Comparison of ENCODE assay signal across 2 cellular contexts in the genomic region with DNA sequence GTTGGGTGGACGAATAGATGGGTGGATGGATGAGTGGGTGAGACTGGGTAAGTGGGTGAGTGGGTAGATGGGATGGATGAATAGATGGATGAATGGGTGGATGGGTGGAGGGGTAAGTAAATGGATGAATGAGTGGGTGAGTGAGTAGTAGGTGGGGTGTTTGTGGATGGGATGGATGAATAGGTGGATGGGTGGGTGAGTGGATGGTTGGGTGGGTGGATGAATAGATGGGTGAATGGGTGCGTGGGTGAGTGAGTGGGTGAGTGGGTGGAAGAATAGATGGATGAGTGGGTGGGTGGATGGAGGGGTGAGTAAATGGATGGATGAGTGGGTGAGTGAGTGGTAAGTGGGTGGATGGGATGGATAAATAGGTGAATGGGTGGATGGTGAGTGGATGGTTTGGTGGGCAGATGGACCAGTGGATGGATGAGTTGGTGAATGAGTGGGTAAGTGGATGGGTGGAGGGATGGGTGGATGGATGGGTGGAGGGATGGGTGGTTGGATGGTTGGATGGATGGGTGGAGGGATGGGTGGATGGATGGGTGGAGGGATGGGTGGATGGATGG.
TF ChIP-seq lines count a peak whose summit lies in the region.

No MANE protein-coding gene starts in this region.

TF ChIP-seq in HEK293, 187 proteins besides CTCF, POLR2A, EP300 and RAD21:
- TF ChIP-seq ZNF366 (tag by site-specific recombination; conservative IDR thresholded peaks at IDR 0.05) (peak; percentile 52), ZFHX2 (tag by site-specific recombination; conservative IDR thresholded peaks at IDR 0.05) (peak; percentile 90), ZNF416 (tag by site-specific recombination; IDR thresholded peaks at IDR 0.05) (no peak), ZNF223 (tag by site-specific recombination; IDR thresholded peaks at IDR 0.05) (no peak), ZNF48 (tag by site-specific recombination; IDR thresholded peaks at IDR 0.05) (no peak), ZBTB1 (tag by site-specific recombination; IDR thresholded peaks at IDR 0.05) (no peak), ZNF146 (tag by site-specific recombination; IDR thresholded peaks at IDR 0.05) (no peak), ATF2 (tag by site-specific recombination; IDR thresholded peaks at IDR 0.05; ENCODE audit: low read depth) (no peak), EGR2 (tag by site-specific recombination; IDR thresholded peaks at IDR 0.05; ENCODE audit: low read depth) (peak; percentile 93), ZNF837 (tag by site-specific recombination; IDR thresholded peaks at IDR 0.05) (no peak), ZBTB48 (tag by site-specific recombination; IDR thresholded peaks at IDR 0.05) (no peak), PBX3 (CRISPR knock-in tag; IDR thresholded peaks at IDR 0.05) (no peak), KLF1 (tag by site-specific recombination; IDR thresholded peaks at IDR 0.05) (peak; percentile 90), ZNF324 (tag by site-specific recombination; IDR thresholded peaks at IDR 0.05) (no peak), ZBTB17 (tag by site-specific recombination; IDR thresholded peaks at IDR 0.05) (peak; percentile 42; the same call in 1 of the 2 replicates), ZNF354C (tag by site-specific recombination; IDR thresholded peaks at IDR 0.05; ENCODE audit: borderline replicate concordance, low read depth) (no peak), GLIS2 (tag by site-specific recombination; IDR thresholded peaks at IDR 0.05) (no peak), KLF10 (tag by site-specific recombination; IDR thresholded peaks at IDR 0.05) (no peak)
- TF ChIP-seq, protein P1, sequence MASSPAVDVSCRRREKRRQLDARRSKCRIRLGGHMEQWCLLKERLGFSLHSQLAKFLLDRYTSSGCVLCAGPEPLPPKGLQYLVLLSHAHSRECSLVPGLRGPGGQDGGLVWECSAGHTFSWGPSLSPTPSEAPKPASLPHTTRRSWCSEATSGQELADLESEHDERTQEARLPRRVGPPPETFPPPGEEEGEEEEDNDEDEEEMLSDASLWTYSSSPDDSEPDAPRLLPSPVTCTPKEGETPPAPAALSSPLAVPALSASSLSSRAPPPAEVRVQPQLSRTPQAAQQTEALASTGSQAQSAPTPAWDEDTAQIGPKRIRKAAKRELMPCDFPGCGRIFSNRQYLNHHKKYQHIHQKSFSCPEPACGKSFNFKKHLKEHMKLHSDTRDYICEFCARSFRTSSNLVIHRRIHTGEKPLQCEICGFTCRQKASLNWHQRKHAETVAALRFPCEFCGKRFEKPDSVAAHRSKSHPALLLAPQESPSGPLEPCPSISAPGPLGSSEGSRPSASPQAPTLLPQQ (tag by site-specific recombination; IDR thresholded peaks at IDR 0.05) = no peak

TF ChIP-seq in H1, 55 proteins besides CTCF, POLR2A, EP300 and RAD21:
- TF ChIP-seq GTF2F1 (IDR thresholded peaks at IDR 0.05; ENCODE audit: borderline replicate concordance, low read depth, low read length) = no peak
- no peak for TF ChIP-seq ZNF274 (IDR thresholded peaks at IDR 0.05; ENCODE audit: borderline replicate concordance, extremely low read depth, low read length)
- TF ChIP-seq TEAD4 (IDR thresholded peaks at IDR 0.05; ENCODE audit: low read depth, low read length) = no peak
- no peak for TF ChIP-seq BACH1 (IDR thresholded peaks at IDR 0.05; ENCODE audit: low read length)
- no peak for TF ChIP-seq EGR1 (IDR thresholded peaks at IDR 0.05; ENCODE audit: borderline replicate concordance, low read depth, low read length)
- no peak for TF ChIP-seq RXRA (IDR thresholded peaks at IDR 0.05; ENCODE audit: insufficient read depth, low read depth, low read length)
- TF ChIP-seq TCF12 (IDR thresholded peaks at IDR 0.05; ENCODE audit: low read depth, low read length) = no peak
- TF ChIP-seq CTBP2 (IDR thresholded peaks at IDR 0.05; ENCODE audit: borderline replicate concordance, insufficient read depth, insufficient read length, low read length) = no peak
- TF ChIP-seq YY1 (IDR thresholded peaks at IDR 0.05; ENCODE audit: low read depth, low read length) = no peak
- no peak for TF ChIP-seq TAF1 (IDR thresholded peaks at IDR 0.05; ENCODE audit: low read depth, low read length)
- TF ChIP-seq BCL11A (IDR thresholded peaks at IDR 0.05; ENCODE audit: low read depth in 2 of 2, low read length in 2 of 2) = no peak
- TF ChIP-seq KDM4A (IDR thresholded peaks at IDR 0.05; ENCODE audit: low read depth, low read length, severe bottlenecking) = no peak
- TF ChIP-seq KDM5A (IDR thresholded peaks at IDR 0.05; ENCODE audit: low read length) = no peak
- no peak for TF ChIP-seq CHD2 (IDR thresholded peaks at IDR 0.05; ENCODE audit: low read length)
- no peak for TF ChIP-seq TBP (IDR thresholded peaks at IDR 0.05; ENCODE audit: low read depth, low read length)
- no peak for TF ChIP-seq CREB1 (IDR thresholded peaks at IDR 0.05)
- TF ChIP-seq POU5F1 (IDR thresholded peaks at IDR 0.05; ENCODE audit: low read depth, low read length) = no peak
- no peak for TF ChIP-seq SP1 (IDR thresholded peaks at IDR 0.05; ENCODE audit: low read depth, low read length)
- TF ChIP-seq NANOG (IDR thresholded peaks at IDR 0.05; ENCODE audit: insufficient read depth, low read depth, low read length, poor library complexity, severe bottlenecking) = no peak
- TF ChIP-seq HDAC2 (IDR thresholded peaks at IDR 0.05; ENCODE audit: borderline replicate concordance in 1 of 2, low read depth in 2 of 2, low read length in 2 of 2) = no peak
TF ChIP-seq in H1: peak in this region for 0.
